13 cellular contexts compared by ENCODE assay signal in genomic region chr1:147086129-147086528, GRCh38.
DNase-seq lines count a peak whose midpoint lies in the region; ATAC-seq and TF ChIP-seq lines count a peak whose summit lies in the region.
"Had no signal": no experiment of that assay in that cellular context is flagged by ENCODE, and none has a peak within 500 bp of the region (broad histone marks: within the 10 kb centered on the region; RNA-seq: fewer than 3 reads in every experiment).

No MANE protein-coding gene starts in this region.

- peaks cover 8% of the 10 kb centered on the region for H3K36me3 Mint-ChIP-seq in natural killer cell
- H3K36me3 Mint-ChIP-seq in natural killer cell treated with Interleukin-12 subunit alpha and Interleukin-12 subunit beta and Interleukin-15 and Interleukin-18, amount 100 ng/mL, for 72 hours = no peaks in the 10 kb centered on the region
- H3K36me3 Mint-ChIP-seq in nephron (ENCODE audit: low read depth) = no peaks in the 10 kb centered on the region
- H3K36me3 Mint-ChIP-seq in type B pancreatic cell = no peaks in the 10 kb centered on the region
- H3K36me3 Mint-ChIP-seq in naive thymus-derived CD4-positive, alpha-beta T cell = peaks cover 0 to 6% (median 4%) of the 10 kb centered on the region in 5 donors

- no peak for ATAC-seq in natural killer cell
- no peak for ATAC-seq in natural killer cell treated with Interleukin-12 subunit alpha and Interleukin-12 subunit beta and Interleukin-15 and Interleukin-18, amount 100 ng/mL, for 72 hours
- ATAC-seq in naive thymus-derived CD4-positive, alpha-beta T cell = no peak
- ATAC-seq: GM12878 had no signal

- H3K4me1 ChIP-seq in stomach = peaks cover 13 to 20% (median 16%) of the 10 kb centered on the region in 4 donors
- peaks cover 0 to 7% of the 10 kb centered on the region in 2 donors for H3K4me1 ChIP-seq in naive thymus-derived CD4-positive, alpha-beta T cell (ENCODE audit: control insufficient read depth in 2 of 2, insufficient read depth in 2 of 2, low read length in 2 of 2)

- H3K27ac ChIP-seq in stomach = no peak overlapping the region
- no peak overlapping the region for H3K27ac ChIP-seq in naive thymus-derived CD4-positive, alpha-beta T cell (ENCODE audit: low read depth, low read length)
- H3K27ac ChIP-seq: BLaER1 had no signal

- CTCF ChIA-PET in naive thymus-derived CD4-positive, alpha-beta T cell (lab: Charles Lee) = no interaction called here

- no peak for TF ChIP-seq POLR2A in stomach (IDR thresholded peaks at IDR 0.05)

- H3K27me3 Mint-ChIP-seq in natural killer cell (ENCODE audit: low read depth in 2 of 2) (peaks cover 43 to 60% of the 10 kb centered on the region in 2 donors), nephron (ENCODE audit: low read depth) (peaks cover 77% of the 10 kb centered on the region), type B pancreatic cell (peaks cover 78% of the 10 kb centered on the region)
- H3K27me3 Mint-ChIP-seq in natural killer cell treated with Interleukin-12 subunit alpha and Interleukin-12 subunit beta and Interleukin-15 and Interleukin-18, amount 100 ng/mL, for 72 hours = peaks cover 38 to 47% of the 10 kb centered on the region in 2 donors
- H3K27me3 Mint-ChIP-seq in naive thymus-derived CD4-positive, alpha-beta T cell = peaks cover 39 to 87% (median 73%) of the 10 kb centered on the region in 5 donors

- H3K4me3 Mint-ChIP-seq in natural killer cell = peak overlapping the region; percentile 63
- no peak overlapping the region for H3K4me3 Mint-ChIP-seq in natural killer cell treated with Interleukin-12 subunit alpha and Interleukin-12 subunit beta and Interleukin-15 and Interleukin-18, amount 100 ng/mL, for 72 hours
- H3K4me3 Mint-ChIP-seq in nephron = peak overlapping the region; percentile 20 to 35 (median 26)
- peak overlapping the region; percentile 98 for H3K4me3 Mint-ChIP-seq in type B pancreatic cell
- peak overlapping the region in 4 of 10 donors; percentile 4 to 99 (median 62) for H3K4me3 Mint-ChIP-seq in naive thymus-derived CD4-positive, alpha-beta T cell

- DNase-seq in natural killer cell (no peak), dedifferentiated amniotic fluid mesenchymal stem cell (ENCODE audit: extremely low spot score) (peak; percentile 1), type B pancreatic cell (ENCODE audit: extremely low spot score, unreplicated experiment) (no peak), stomach (no peak)
- no peak for DNase-seq in natural killer cell treated with Interleukin-12 subunit alpha and Interleukin-12 subunit beta and Interleukin-15 and Interleukin-18, amount 100 ng/mL, for 72 hours (ENCODE audit: low spot score)
- no peak for DNase-seq in naive thymus-derived CD4-positive, alpha-beta T cell
- DNase-seq in effector CD8-positive, alpha-beta T cell (lab: John Stamatoyannopoulos, UW) = no peak
- DNase-seq: DMS79, HCEC 1CT, HFFc6 had no signal

- POLR2A ChIA-PET in naive thymus-derived CD4-positive, alpha-beta T cell (lab: Charles Lee) = no interaction called here

- H3K9me3 Mint-ChIP-seq in natural killer cell (peaks cover 0 to 5% of the 10 kb centered on the region in 2 donors), nephron (peaks cover 11% of the 10 kb centered on the region), type B pancreatic cell (no peaks in the 10 kb centered on the region)
- no peaks in the 10 kb centered on the region for H3K9me3 Mint-ChIP-seq in natural killer cell treated with Interleukin-12 subunit alpha and Interleukin-12 subunit beta and Interleukin-15 and Interleukin-18, amount 100 ng/mL, for 72 hours
- H3K9me3 Mint-ChIP-seq in naive thymus-derived CD4-positive, alpha-beta T cell = peaks cover 0 to 33% (median 7%) of the 10 kb centered on the region in 11 donors
- H3K9me3 Mint-ChIP-seq: HFFc6 had no signal

- peaks cover 0 to 14% (median 7%) of the 10 kb centered on the region in 4 donors for H3K9me3 ChIP-seq in stomach
- no peaks in the 10 kb centered on the region for H3K9me3 ChIP-seq in naive thymus-derived CD4-positive, alpha-beta T cell (ENCODE audit: control insufficient read depth in 2 of 3, low read length in 3 of 3)

- TF ChIP-seq EP300 in stomach (IDR thresholded peaks at IDR 0.05) = no peak

- no peaks in the 10 kb centered on the region for H3K36me3 ChIP-seq in stomach
- no peaks in the 10 kb centered on the region for H3K36me3 ChIP-seq in naive thymus-derived CD4-positive, alpha-beta T cell (ENCODE audit: control insufficient read depth in 2 of 3, insufficient read depth in 3 of 3, low read length in 3 of 3)
- H3K36me3 ChIP-seq: BLaER1 had no signal

- no peak overlapping the region for H3K27ac Mint-ChIP-seq in natural killer cell
- H3K27ac Mint-ChIP-seq in natural killer cell treated with Interleukin-12 subunit alpha and Interleukin-12 subunit beta and Interleukin-15 and Interleukin-18, amount 100 ng/mL, for 72 hours = no peak overlapping the region
- no peak overlapping the region for H3K27ac Mint-ChIP-seq in nephron
- no peak overlapping the region for H3K27ac Mint-ChIP-seq in type B pancreatic cell
- peak overlapping the region in 3 of 9 donors; percentile 44 to 99 (median 50) for H3K27ac Mint-ChIP-seq in naive thymus-derived CD4-positive, alpha-beta T cell
- H3K27ac Mint-ChIP-seq: HFFc6 had no signal

- TF ChIP-seq CTCF in natural killer cell (IDR thresholded peaks at IDR 0.05) (no peak), nephron (IDR thresholded peaks at IDR 0.05; ENCODE audit: unreplicated experiment in 3 of 3) (no peak), type B pancreatic cell (conservative IDR thresholded peaks at IDR 0.05) (no peak), stomach (IDR thresholded peaks at IDR 0.05) (no peak)

- intact Hi-C loops in natural killer cell (cut with micrococcal nuclease) = no loop called here
- intact Hi-C loops in stomach (cut with DNase I; ENCODE audit: low total_unique reads) = no loop called here
- intact Hi-C loops in naive thymus-derived CD4-positive, alpha-beta T cell (cut with micrococcal nuclease) = loop anchor here (10.0 kb wide), 2 partner anchors 159 to 1229 kb away; partner anchors contain the start of gene CHD1L (in 1 of the 2)

- H3K27me3 ChIP-seq in stomach = peaks cover 0 to 43% (median 4%) of the 10 kb centered on the region in 3 donors
- H3K27me3 ChIP-seq in naive thymus-derived CD4-positive, alpha-beta T cell (ENCODE audit: control insufficient read depth in 2 of 2, insufficient read depth in 2 of 2, low read length in 2 of 2) = peaks cover 0 to 7% of the 10 kb centered on the region in 2 donors

- H3K4me3 ChIP-seq in stomach = no peak overlapping the region
- no peak overlapping the region for H3K4me3 ChIP-seq in naive thymus-derived CD4-positive, alpha-beta T cell (ENCODE audit: low read length)
- H3K4me3 ChIP-seq: GM12878 had no signal

- H3K4me1 Mint-ChIP-seq in natural killer cell (peaks cover 17 to 20% of the 10 kb centered on the region in 2 donors), nephron (peaks cover 11% of the 10 kb centered on the region), type B pancreatic cell (ENCODE audit: unreplicated experiment) (no peaks in the 10 kb centered on the region)
- H3K4me1 Mint-ChIP-seq in natural killer cell treated with Interleukin-12 subunit alpha and Interleukin-12 subunit beta and Interleukin-15 and Interleukin-18, amount 100 ng/mL, for 72 hours (ENCODE audit: low read depth in 2 of 2) = peaks cover 19 to 21% of the 10 kb centered on the region in 2 donors
- peaks cover 8 to 44% (median 23%) of the 10 kb centered on the region in 7 donors for H3K4me1 Mint-ChIP-seq in naive thymus-derived CD4-positive, alpha-beta T cell

Comparison
In these comparisons a context has a peak if more than half of its experiments do, and no peak if none do; other contexts are left out.
1. intact Hi-C loops: an anchor here in naive thymus-derived CD4-positive, alpha-beta T cell (10.0 kb wide); none called in natural killer cell and stomach.